ENCODE assay signal across 11 cellular contexts in genomic region chr12:26723379-26724308, GRCh38.
A peak's percentile ranks its signal among the peaks of the same experiment; 100 is the strongest.
DNase-seq lines count a peak whose midpoint lies in the region; ATAC-seq and TF ChIP-seq lines count a peak whose summit lies in the region.
"Had no signal": no experiment of that assay in that cellular context is flagged by ENCODE, and none has a peak within 500 bp of the region (broad histone marks: within the 10 kb centered on the region; RNA-seq: fewer than 3 reads in every experiment).

No MANE protein-coding gene starts in this region.

- TF ChIP-seq CTCF in adrenal gland (IDR thresholded peaks at IDR 0.05) (no peak), stomach (IDR thresholded peaks at IDR 0.05) (no peak)

- intact Hi-C loops in adrenal gland (cut with DNase I) (no loop called here), right cardiac atrium (cut with DNase I) (no loop called here), stomach (cut with DNase I; ENCODE audit: low total_unique reads) (no loop called here)

- H3K36me3 ChIP-seq in adrenal gland (replicated peaks in 1 of 2) (no peaks in the 10 kb centered on the region), stomach (peaks cover 0 to 3% (median 0%) of the 10 kb centered on the region in 4 donors)

- TF ChIP-seq POLR2A in adrenal gland (IDR thresholded peaks at IDR 0.05) (peak in 1 of 2 donors; percentile 15), stomach (IDR thresholded peaks at IDR 0.05) (no peak)

- H3K27me3 ChIP-seq in adrenal gland (no peaks in the 10 kb centered on the region), right cardiac atrium (ENCODE audit: control insufficient read depth, insufficient read depth) (no peaks in the 10 kb centered on the region), stomach (no peaks in the 10 kb centered on the region)

- H3K4me1 Mint-ChIP-seq in T-helper 2 cell treated with Interferon-gamma antibody and Interleukin-4, amounts not matched to agents 5 μg/mL and 100 μg/mL, for 36 hours (ENCODE audit: low read depth): peaks cover 15% of the 10 kb centered on the region

- TF ChIP-seq EP300 in stomach (IDR thresholded peaks at IDR 0.05): no peak

- WGBS in adrenal gland, 4 donors: 51 to 63% (median 56%) methylated on average over 8 of the region's 8 CpGs
- 66% methylated on average over 8 of the region's 8 CpGs for WGBS in right cardiac atrium
- 61 to 72% (median 68%) methylated on average over 8 of the region's 8 CpGs for WGBS in stomach, 5 donors

- no peak overlapping the region for H3K27ac Mint-ChIP-seq in T-helper 2 cell treated with Interferon-gamma antibody and Interleukin-4, amounts not matched to agents 5 μg/mL and 100 μg/mL, for 36 hours
- H3K27ac Mint-ChIP-seq: T-helper 17 cell had no signal

- H3K9me3 Mint-ChIP-seq in T-helper 2 cell treated with Interferon-gamma antibody and Interleukin-4, amounts not matched to agents 5 μg/mL and 100 μg/mL, for 36 hours: no peaks in the 10 kb centered on the region

- peak; percentile 48 for ATAC-seq in HG02678 (IDR thresholded peaks at IDR 0.05; ENCODE audit: unreplicated experiment)
- peak; percentile 75 to 91 for ATAC-seq in right cardiac atrium
- no peak for ATAC-seq in GM21619 (IDR thresholded peaks at IDR 0.05; ENCODE audit: unreplicated experiment)
- no peak for ATAC-seq in GM21526 (IDR thresholded peaks at IDR 0.05; ENCODE audit: low FRiP score, unreplicated experiment)
- ATAC-seq: T-helper 17 cell had no signal

- H3K4me3 Mint-ChIP-seq in T-helper 2 cell treated with Interferon-gamma antibody and Interleukin-4, amounts not matched to agents 5 μg/mL and 100 μg/mL, for 36 hours: no peak overlapping the region
- H3K4me3 Mint-ChIP-seq: T-helper 17 cell had no signal

- H3K9me3 ChIP-seq in adrenal gland (replicated peaks in 1 of 3) (no peaks in the 10 kb centered on the region), right cardiac atrium (ENCODE audit: control insufficient read depth, low read length) (no peaks in the 10 kb centered on the region), stomach (no peaks in the 10 kb centered on the region)

- H3K4me1 ChIP-seq in adrenal gland (replicated peaks in 1 of 2) (peaks cover 4 to 21% of the 10 kb centered on the region in 2 donors), right cardiac atrium (ENCODE audit: control insufficient read depth, insufficient read depth, low read length) (peaks cover 2% of the 10 kb centered on the region), stomach (peaks cover 0 to 25% (median 13%) of the 10 kb centered on the region in 4 donors)

- H3K27ac ChIP-seq in adrenal gland (peak overlapping the region in 4 of 5 donors; percentile 65 to 78 (median 70)), right cardiac atrium (ENCODE audit: low read length) (peak overlapping the region; percentile 36), stomach (peak overlapping the region in 4 of 5 donors; percentile 21 to 61 (median 46))

- H3K36me3 Mint-ChIP-seq in T-helper 2 cell treated with Interferon-gamma antibody and Interleukin-4, amounts not matched to agents 5 μg/mL and 100 μg/mL, for 36 hours (ENCODE audit: low read depth): peaks cover 5% of the 10 kb centered on the region

- H3K4me3 ChIP-seq in adrenal gland (peak overlapping the region in 1 of 4 donors; percentile 25), right cardiac atrium (ENCODE audit: low read length) (no peak overlapping the region), stomach (no peak overlapping the region)

- DNase-seq in adrenal gland (peak in 5 of 7 donors; percentile 17 to 38 (median 32)), right cardiac atrium (peak in 1 of 3 donors; percentile 57), stomach (no peak), NCI-H1105 treated with DMSO at 0.1 percent for 48 hours (lab: John Stamatoyannopoulos, UW) (no peak)
- no peak for DNase-seq in T-helper 2 cell treated with Interferon-gamma antibody and Interleukin-4, amounts not matched to agents 5 μg/mL and 100 μg/mL, for 36 hours (ENCODE audit: low spot score)
- DNase-seq: activated effector memory CD4-positive, alpha-beta T cell treated with anti-CD3 and anti-CD28 coated beads, Interleukin-2, amount 50 U/mL, for 16 hours; NCI-H1105; T-helper 17 cell had no signal

- no peaks in the 10 kb centered on the region for H3K27me3 Mint-ChIP-seq in T-helper 2 cell treated with Interferon-gamma antibody and Interleukin-4, amounts not matched to agents 5 μg/mL and 100 μg/mL, for 36 hours (ENCODE audit: low read depth)
- H3K27me3 Mint-ChIP-seq: T-helper 17 cell had no signal

Comparison
In these comparisons a context has a peak if more than half of its experiments do, and no peak if none do; other contexts are left out.
1. ATAC-seq: peak in HG02678 (single experiment) and right cardiac atrium (2 of 2); none in GM21619 (single experiment) and GM21526 (single experiment).
2. DNase-seq: peak in adrenal gland (5 of 7); none in stomach (single experiment), NCI-H1105 treated with DMSO at 0.1 percent for 48 hours (single experiment) and T-helper 2 cell treated with Interferon-gamma antibody and Interleukin-4, amounts not matched to agents 5 μg/mL and 100 μg/mL, for 36 hours (single experiment).
3. Peak in every context shown above with its lines, with median percentiles within 50 percentile points of each other: H3K27ac ChIP-seq.